24 cellular contexts compared by ENCODE assay signal in the genomic region with DNA sequence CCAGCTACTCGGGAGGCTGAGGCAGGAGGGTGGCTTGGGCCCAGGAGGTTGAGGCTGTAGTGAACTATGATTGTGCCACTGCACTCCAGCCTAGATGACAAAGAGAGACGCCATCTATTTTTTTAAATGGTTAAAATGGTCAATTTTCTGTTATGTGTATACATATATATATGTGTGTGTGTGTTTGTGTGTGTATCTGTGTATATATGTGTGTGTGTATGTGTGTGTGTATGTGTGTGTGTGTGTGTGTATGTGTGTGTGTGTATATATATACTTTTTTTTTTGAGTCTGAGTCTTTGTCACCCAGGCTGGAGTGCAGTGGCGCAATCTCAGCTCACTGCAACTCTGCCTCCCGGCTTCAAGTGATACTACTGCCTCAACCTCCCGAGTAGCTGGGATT. TPM values are rescaled to one million over a fixed set of nuclear protein-coding genes. Genes with fewer than 3 reads are reported as not detected.
DNase-seq lines count a peak whose midpoint lies in the region; ATAC-seq and TF ChIP-seq lines count a peak whose summit lies in the region.
"Had no signal": no experiment of that assay in that cellular context is flagged by ENCODE, and none has a peak within 500 bp of the region (broad histone marks: within the 10 kb centered on the region; RNA-seq: fewer than 3 reads in every experiment).

No MANE protein-coding gene starts in this region.

- H3K36me3 ChIP-seq in heart left ventricle (no peaks in the 10 kb centered on the region), ascending aorta (no peaks in the 10 kb centered on the region), uterus (no peaks in the 10 kb centered on the region), body of pancreas (replicated peaks in 1 of 2; ENCODE audit: insufficient read depth in 1 of 2, low read depth in 2 of 2) (no peaks in the 10 kb centered on the region)
- H3K36me3 ChIP-seq: HAP-1, MG63 had no signal

- H3K27me3 ChIP-seq in heart left ventricle, result no peaks in the 10 kb centered on the region
- H3K27me3 ChIP-seq in ascending aorta, result no peaks in the 10 kb centered on the region
- no peaks in the 10 kb centered on the region for H3K27me3 ChIP-seq in uterus
- no peaks in the 10 kb centered on the region for H3K27me3 ChIP-seq in body of pancreas
- H3K27me3 ChIP-seq: MG63 had no signal

- H3K4me3 ChIP-seq in heart left ventricle (no peak overlapping the region), ascending aorta (no peak overlapping the region), uterus (no peak overlapping the region), body of pancreas (no peak overlapping the region)
- H3K4me3 ChIP-seq: GM23248, HAP-1, MG63 had no signal

- intact Hi-C loops in heart left ventricle (cut with DNase I), result loop anchor here in 3 of 10 donors (2.0 to 5.0 kb wide), 2 partner anchors 41 to 43 kb away; partner anchors contain the start of gene KLF2 (in 3 of the 3)
- intact Hi-C loops in Right ventricle myocardium inferior (cut with DNase I), result loop anchor here (2.0 kb wide), 2 partner anchors 23 to 43 kb away; partner anchors contain the start of gene KLF2
- intact Hi-C loops in ascending aorta (cut with DNase I), result loop anchor here (2.0 to 5.0 kb wide), 3 partner anchors 34 to 43 kb away; partner anchors contain the start of gene KLF2
- intact Hi-C loops in uterus (cut with DNase I; ENCODE audit: low total_unique reads), result no loop called here
- intact Hi-C loops in body of pancreas (cut with DNase I), result no loop called here

- no peak for TF ChIP-seq POLR2A in heart left ventricle (IDR thresholded peaks at IDR 0.05)
- TF ChIP-seq POLR2A in uterus (IDR thresholded peaks at IDR 0.05), result no peak
- no peak for TF ChIP-seq POLR2A in body of pancreas (IDR thresholded peaks at IDR 0.05)

- ATAC-seq in heart left ventricle, result no peak
- no peak for ATAC-seq in Right ventricle myocardium inferior
- ATAC-seq in GM18907 (IDR thresholded peaks at IDR 0.05; ENCODE audit: unreplicated experiment), result no peak
- ATAC-seq in body of pancreas, result no peak

- no peak for TF ChIP-seq CTCF in heart left ventricle (IDR thresholded peaks at IDR 0.05)
- no peak for TF ChIP-seq CTCF in ascending aorta (IDR thresholded peaks at IDR 0.05)
- no peak for TF ChIP-seq CTCF in nephron progenitor cell (IDR thresholded peaks at IDR 0.05)
- no peak for TF ChIP-seq CTCF in uterus (IDR thresholded peaks at IDR 0.05)
- TF ChIP-seq CTCF in body of pancreas (IDR thresholded peaks at IDR 0.05), result no peak

- H3K27ac ChIP-seq in heart left ventricle (peak overlapping the region in 9 of 12 donors; percentile 92 to 99 (median 97)), ascending aorta (peak overlapping the region; percentile 95), uterus (peak overlapping the region; percentile 98), body of pancreas (no peak overlapping the region)
- H3K27ac ChIP-seq: GM23248, HL-60 had no signal

- no peak overlapping the region for H3K4me3 Mint-ChIP-seq in nephron progenitor cell

- DNase-seq in heart left ventricle (no peak), Right ventricle myocardium inferior (ENCODE audit: missing footprints) (no peak), ascending aorta (ENCODE audit: low spot score in 2 of 2) (no peak), nephron progenitor cell (no peak), uterus (no peak), body of pancreas (no peak)
- DNase-seq: CD4-positive, alpha-beta memory T cell; DMS153; GDM1; GM23248; Karpas-422; MG63; NCI-H1105 treated with DMSO at 0.1 percent for 48 hours; NCI-H1694 treated with DMSO at 0.1 percent for 48 hours; NCI-H2107; NCI-H510A; NCI-H774; OCI-M1; SHP77 treated with DMSO at 0.1 percent for 48 hours had no signal

- peaks cover 40% of the 10 kb centered on the region for H3K4me1 Mint-ChIP-seq in nephron progenitor cell

- H3K9me3 ChIP-seq in heart left ventricle, result no peaks in the 10 kb centered on the region
- H3K9me3 ChIP-seq in ascending aorta, result no peaks in the 10 kb centered on the region
- no peaks in the 10 kb centered on the region for H3K9me3 ChIP-seq in uterus
- H3K9me3 ChIP-seq in body of pancreas, result no peaks in the 10 kb centered on the region
- H3K9me3 ChIP-seq: HAP-1, MG63 had no signal

- peaks cover 6 to 74% (median 41%) of the 10 kb centered on the region in 12 donors for H3K4me1 ChIP-seq in heart left ventricle
- H3K4me1 ChIP-seq in ascending aorta, result peaks cover 20 to 48% of the 10 kb centered on the region in 2 donors
- no peaks in the 10 kb centered on the region for H3K4me1 ChIP-seq in uterus
- H3K4me1 ChIP-seq in body of pancreas, result peaks cover 32% of the 10 kb centered on the region
- H3K4me1 ChIP-seq: HAP-1 had no signal

- 95 to 97% (median 95%) methylated on average over 5 of the region's 5 CpGs for WGBS in heart left ventricle, 4 donors
- WGBS in body of pancreas, 2 donors, result 86 to 94% methylated on average over 4 to 5 of the region's 5 CpGs

- H3K9me3 Mint-ChIP-seq in nephron progenitor cell, result no peaks in the 10 kb centered on the region
- H3K9me3 Mint-ChIP-seq: CD4-positive, alpha-beta memory T cell; IgD-negative memory B cell had no signal

- peak overlapping the region; percentile 68 for H3K27ac Mint-ChIP-seq in nephron progenitor cell
- H3K27ac Mint-ChIP-seq: IgD-negative memory B cell had no signal

- peaks cover 27% of the 10 kb centered on the region for H3K27me3 Mint-ChIP-seq in nephron progenitor cell (ENCODE audit: low read depth, poor library complexity)
- H3K27me3 Mint-ChIP-seq: B cell had no signal

- H3K36me3 Mint-ChIP-seq in nephron progenitor cell (ENCODE audit: low read depth), result no peaks in the 10 kb centered on the region
- H3K36me3 Mint-ChIP-seq: CD4-positive, alpha-beta memory T cell; IgD-negative memory B cell had no signal

RNA-seq across cellular contexts. Expression of gene KLF2, which starts 42.9 kb away (rescaled TPM):
- total RNA-seq in heart left ventricle, result 10 to 100 TPM; 28.0 to 87.2 (median 45.0) TPM
- polyA plus RNA-seq in heart left ventricle, result 10 to 100 TPM; 14.4 to 24.2 TPM
- 73.1 TPM for total RNA-seq in Right ventricle myocardium inferior
- total RNA-seq in ascending aorta, result 281 TPM
- total RNA-seq in uterus, result 100 to 1,000 TPM in 2 of 4 donors, 10 to 100 TPM in 2; 16.5 to 139 (median 81.8) TPM
- 10 to 100 TPM; 13.2 to 42.2 TPM for total RNA-seq in body of pancreas

Comparison
In these comparisons a context has a peak if more than half of its experiments do, and no peak if none do; other contexts are left out.
1. H3K27ac ChIP-seq: peak in heart left ventricle (9 of 12), ascending aorta (2 of 2) and uterus (2 of 2); none in body of pancreas (0 of 4).
2. intact Hi-C loops: an anchor here in Right ventricle myocardium inferior (2.0 kb wide) and ascending aorta (2.0 to 5.0 kb wide); none called in uterus and body of pancreas.